13 cellular contexts compared by ENCODE assay signal in the genomic region with DNA sequence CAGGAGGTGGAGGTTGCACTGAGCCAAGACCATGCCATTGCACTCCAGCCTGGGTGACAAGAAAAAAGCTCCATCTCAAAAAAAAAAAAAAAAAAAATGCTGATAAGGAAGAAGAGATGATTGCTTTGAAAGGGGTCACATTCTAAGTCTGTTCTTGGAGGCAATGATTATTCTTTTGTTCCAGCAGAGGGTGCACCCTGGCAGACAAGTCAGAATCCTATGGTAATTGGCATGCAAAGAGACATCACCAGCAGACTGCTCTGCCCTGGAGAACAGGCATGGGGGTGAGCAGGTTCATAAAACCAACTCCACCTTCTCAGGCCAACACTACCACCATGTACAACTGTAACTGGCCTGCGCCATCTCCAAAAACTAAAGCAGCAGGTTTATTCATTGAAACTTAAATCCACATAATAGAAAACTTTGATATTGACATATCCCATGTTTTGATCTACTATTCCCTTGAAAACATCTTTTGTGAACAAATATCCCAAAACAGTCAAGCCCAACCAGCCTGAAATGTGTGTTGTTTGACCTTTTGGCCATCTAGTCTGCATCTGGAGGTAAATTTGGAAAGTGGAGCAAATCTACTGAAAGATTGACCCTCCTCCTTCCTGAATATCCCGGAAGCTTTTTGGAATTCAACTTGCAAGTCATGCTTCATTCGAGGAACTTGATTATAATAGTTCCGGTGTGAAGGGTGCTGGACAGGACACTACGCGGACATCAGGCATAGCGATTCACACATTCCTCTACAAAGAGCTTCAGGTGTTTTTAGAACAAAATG.
DNase-seq lines count a peak whose midpoint lies in the region; ATAC-seq and TF ChIP-seq lines count a peak whose summit lies in the region.
"Had no signal": no experiment of that assay in that cellular context is flagged by ENCODE, and none has a peak within 500 bp of the region (broad histone marks: within the 10 kb centered on the region; RNA-seq: fewer than 3 reads in every experiment).

No MANE protein-coding gene starts in this region.

- peaks cover 3% of the 10 kb centered on the region for H3K27me3 Mint-ChIP-seq in GM23338 (ENCODE audit: insufficient read depth, low read depth, poor library complexity)

- TF ChIP-seq POLR2A in adrenal gland (IDR thresholded peaks at IDR 0.05) = no peak

- H3K4me1 Mint-ChIP-seq in GM23338 = peaks cover 5% of the 10 kb centered on the region; the same call in 2 of the 3 replicates
- H3K4me1 Mint-ChIP-seq: stimulated activated effector memory CD8-positive, alpha-beta T cell treated with anti-CD3 and anti-CD28 coated beads, Interleukin-12 subunit alpha, Interleukin-12 subunit beta, amount 100 ng/mL, for 72 hours had no signal

- peaks cover 7% of the 10 kb centered on the region; the same call in 1 of the 3 replicates for H3K36me3 Mint-ChIP-seq in GM23338 (ENCODE audit: low read depth)
- H3K36me3 Mint-ChIP-seq: stimulated activated effector memory CD8-positive, alpha-beta T cell treated with anti-CD3 and anti-CD28 coated beads, Interleukin-12 subunit alpha, Interleukin-12 subunit beta, amount 100 ng/mL, for 72 hours had no signal

- H3K27ac Mint-ChIP-seq in GM23338 = no peak overlapping the region
- H3K27ac Mint-ChIP-seq: stimulated activated effector memory CD8-positive, alpha-beta T cell treated with anti-CD3 and anti-CD28 coated beads, Interleukin-12 subunit alpha, Interleukin-12 subunit beta, amount 100 ng/mL, for 72 hours had no signal

- peaks cover 6% of the 10 kb centered on the region; the same call in 2 of the 3 replicates for H3K9me3 Mint-ChIP-seq in GM23338
- H3K9me3 Mint-ChIP-seq: stimulated activated effector memory CD8-positive, alpha-beta T cell treated with anti-CD3 and anti-CD28 coated beads, Interleukin-12 subunit alpha, Interleukin-12 subunit beta, amount 100 ng/mL, for 72 hours had no signal

- H3F3A ChIP-seq in GM23338 (replicated peaks; ENCODE audit: low read depth) = no peaks in the 10 kb centered on the region

- peaks cover 4% of the 10 kb centered on the region; the same call in 1 of the 2 replicates for H3K9me2 ChIP-seq in GM23338 (ENCODE audit: insufficient read depth)

- no peak overlapping the region for H2AFZ ChIP-seq in GM23338

- H4K20me1 ChIP-seq in GM23338 (replicated peaks; ENCODE audit: insufficient read depth) = no peaks in the 10 kb centered on the region
- H4K20me1 ChIP-seq: BLaER1 treated with 17β-estradiol and CSF1 and Interleukin-3, amounts not matched to agents 10 nM and 100 nM had no signal

- TF ChIP-seq CTCF in AG09309 (IDR thresholded peaks at IDR 0.05; ENCODE audit: control insufficient read depth, insufficient read depth, low read depth, low read length, missing control alignments) (peak; percentile 10), GM23338 (conservative IDR thresholded peaks at IDR 0.05; ENCODE audit: low read depth in 2 of 2) (peak in 1 of 2 experiments; percentile 27; a peak in 1 of 4 replicates), adrenal gland (IDR thresholded peaks at IDR 0.05) (no peak)

- H3K36me3 ChIP-seq in GM23338 (ENCODE audit: insufficient read depth) (no peaks in the 10 kb centered on the region; the same call in 1 of the 2 replicates), adrenal gland (replicated peaks in 1 of 2) (no peaks in the 10 kb centered on the region)
- H3K36me3 ChIP-seq: BLaER1 treated with 17β-estradiol and CSF1 and Interleukin-3, amounts not matched to agents 10 nM and 100 nM; ovary had no signal

- 71 to 88% (median 86%) methylated on average over 7 of the region's 7 CpGs for WGBS in adrenal gland, 4 donors

- H3K27ac ChIP-seq in GM23338 (ENCODE audit: low read depth) (no peak overlapping the region), adrenal gland (no peak overlapping the region)
- H3K27ac ChIP-seq: BLaER1 treated with 17β-estradiol and CSF1 and Interleukin-3, amounts not matched to agents 10 nM and 100 nM; ovary had no signal

- no peak overlapping the region for H3K4me2 ChIP-seq in GM23338
- H3K4me2 ChIP-seq: BLaER1 treated with 17β-estradiol and CSF1 and Interleukin-3, amounts not matched to agents 10 nM and 100 nM had no signal

- H3K9me3 ChIP-seq in adrenal gland (replicated peaks in 1 of 3) = no peaks in the 10 kb centered on the region
- H3K9me3 ChIP-seq: ovary had no signal

- H3K27me3 ChIP-seq in GM23338 (ENCODE audit: insufficient read depth) (no peaks in the 10 kb centered on the region), adrenal gland (no peaks in the 10 kb centered on the region)
- H3K27me3 ChIP-seq: BLaER1 treated with 17β-estradiol and CSF1 and Interleukin-3, amounts not matched to agents 10 nM and 100 nM; ovary had no signal

- DNase-seq in AG09309 (ENCODE audit: low read depth) (no peak), GM23338 (ENCODE audit: low spot score) (no peak), OCI-M1 (lab: John Stamatoyannopoulos, UW) (peak; percentile 7), GM19240 (ENCODE audit: insufficient read length, low spot score) (no peak), sciatic nerve (ENCODE audit: low spot score) (no peak), adrenal gland (no peak), NCI-H2227 treated with DMSO at 0.1 percent for 48 hours (lab: John Stamatoyannopoulos, UW) (no peak)
- DNase-seq: mesenchymal stem cell, NCI-H510A treated with DMSO at 0.1 percent for 48 hours, ovary had no signal

- H3K4me3 ChIP-seq in AG09309 (ENCODE audit: control insufficient read depth, low read depth, low read length) (no peak overlapping the region), GM23338 (no peak overlapping the region), adrenal gland (no peak overlapping the region)
- H3K4me3 ChIP-seq: BLaER1 treated with 17β-estradiol and CSF1 and Interleukin-3, amounts not matched to agents 10 nM and 100 nM; ovary had no signal

- H3K4me1 ChIP-seq in GM23338 (ENCODE audit: insufficient read depth) = no peaks in the 10 kb centered on the region
- no peaks in the 10 kb centered on the region for H3K4me1 ChIP-seq in adrenal gland (replicated peaks in 1 of 2)
- H3K4me1 ChIP-seq: BLaER1 treated with 17β-estradiol and CSF1 and Interleukin-3, amounts not matched to agents 10 nM and 100 nM had no signal

- ATAC-seq in GM23338 (peak; percentile 22; the same call in 1 of the 3 replicates), esophagus mucosa (peak; percentile 49), sciatic nerve (no peak)

- no peaks in the 10 kb centered on the region for H3K79me2 ChIP-seq in GM23338 (replicated peaks; ENCODE audit: insufficient read depth)

- H3K4me3 Mint-ChIP-seq in GM23338 = no peak overlapping the region
- H3K4me3 Mint-ChIP-seq: stimulated activated effector memory CD8-positive, alpha-beta T cell treated with anti-CD3 and anti-CD28 coated beads, Interleukin-12 subunit alpha, Interleukin-12 subunit beta, amount 100 ng/mL, for 72 hours had no signal

- intact Hi-C loops in sciatic nerve (cut with DNase I) (no loop called here), adrenal gland (cut with DNase I) (no loop called here)
